In genomic region chr10:62326134-62326533, GRCh38 we compare ENCODE assay signal across 7 cellular contexts. TPM values are rescaled to one million over a fixed set of nuclear protein-coding genes. Genes with fewer than 3 reads are reported as not detected.
"Had no signal": no experiment of that assay in that cellular context is flagged by ENCODE, and none has a peak within 500 bp of the region (broad histone marks: within the 10 kb centered on the region; RNA-seq: fewer than 3 reads in every experiment).

No MANE protein-coding gene starts in this region.

- H3K27ac ChIP-seq: HL-60 had no signal

- H2AFZ ChIP-seq: GM23338 had no signal

- H3K36me3 ChIP-seq: HAP-1 had no signal

- H3K4me3 ChIP-seq: GM23338, HAP-1 had no signal

- DNase-seq: H7, HFFc6 had no signal

- H3K4me1 ChIP-seq: HAP-1 had no signal

- H3K4me2 ChIP-seq: GM23338 had no signal

- H3K9me3 ChIP-seq: HAP-1 had no signal

RNA-seq across cellular contexts. Expression of gene ZNF365, which starts 48.0 kb away (rescaled TPM):
- total RNA-seq: H7, HepG2 had no signal
- polyA plus RNA-seq: HepG2, IgD-negative memory B cell had no signal
